18 cellular contexts compared by ENCODE assay signal in the genomic region with DNA sequence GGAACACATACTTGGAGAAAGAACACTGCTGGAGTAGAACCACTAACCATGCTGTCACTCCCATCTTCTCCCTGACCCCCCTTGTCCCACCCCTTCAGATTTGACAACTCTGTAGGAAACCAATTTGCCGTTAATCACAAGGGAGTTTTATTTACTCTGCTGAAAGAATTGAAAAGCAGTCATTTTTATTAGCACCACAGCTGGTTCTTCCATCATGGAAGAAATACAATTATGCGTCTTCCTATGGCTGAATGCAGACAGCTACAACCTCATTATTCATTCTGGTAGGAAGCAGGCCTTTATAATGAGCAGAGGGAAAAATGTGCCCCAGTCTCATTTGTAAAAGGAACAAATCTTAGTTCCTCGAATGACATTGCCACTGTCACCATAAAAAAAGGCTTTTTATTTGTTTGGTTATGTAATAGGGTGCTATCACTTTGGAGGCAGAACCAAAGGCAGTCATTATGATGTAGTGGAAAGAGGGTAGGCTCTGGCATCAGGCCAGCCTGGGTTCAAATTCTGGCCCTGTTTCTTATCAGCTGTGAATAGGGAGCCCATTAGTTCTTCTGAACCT. TPM values are rescaled to one million over a fixed set of nuclear protein-coding genes. Genes with fewer than 3 reads are reported as not detected.
DNase-seq lines count a peak whose midpoint lies in the region; ATAC-seq, FAIRE-seq and TF ChIP-seq lines count a peak whose summit lies in the region.
"Had no signal": no experiment of that assay in that cellular context is flagged by ENCODE, and none has a peak within 500 bp of the region (broad histone marks: within the 10 kb centered on the region; RNA-seq: fewer than 3 reads in every experiment).

No MANE protein-coding gene starts in this region.

- H3K36me3 Mint-ChIP-seq in stimulated activated effector memory CD8-positive, alpha-beta T cell treated with anti-CD3 and anti-CD28 coated beads, Interleukin-12 subunit alpha, Interleukin-12 subunit beta, amount 100 ng/mL, for 72 hours = no peaks in the 10 kb centered on the region

- H3K9me3 ChIP-seq in small intestine (ENCODE audit: control insufficient read depth, low read depth) = no peaks in the 10 kb centered on the region

- no peaks in the 10 kb centered on the region for H3K27me3 ChIP-seq in small intestine (ENCODE audit: control insufficient read depth in 2 of 2, insufficient read depth in 2 of 2, low read length in 2 of 2)

- H3K27ac Mint-ChIP-seq in stimulated activated effector memory CD8-positive, alpha-beta T cell treated with anti-CD3 and anti-CD28 coated beads, Interleukin-12 subunit alpha, Interleukin-12 subunit beta, amount 100 ng/mL, for 72 hours = peak overlapping the region; percentile 23
- H3K27ac Mint-ChIP-seq: CD4-positive, CD25-positive, alpha-beta regulatory T cell had no signal

- H3K4me3 ChIP-seq in small intestine (ENCODE audit: low read depth in 1 of 2, low read length in 2 of 2) = no peak overlapping the region

- peak; percentile 56 for DNase-seq in NCI-H2227 (lab: John Stamatoyannopoulos, UW; ENCODE audit: unreplicated experiment)
- DNase-seq in NCI-H2227 treated with DMSO at 0.1 percent for 48 hours (lab: John Stamatoyannopoulos, UW) = no peak
- peak; percentile 23 for DNase-seq in NCI-H1105 treated with DMSO at 0.1 percent for 48 hours (lab: John Stamatoyannopoulos, UW)
- DNase-seq in NCI-H69 (lab: John Stamatoyannopoulos, UW) = peak; percentile 90
- no peak for DNase-seq in stimulated activated effector memory CD8-positive, alpha-beta T cell treated with anti-CD3 and anti-CD28 coated beads, Interleukin-12 subunit alpha, Interleukin-12 subunit beta, amount 100 ng/mL, for 72 hours (ENCODE audit: low spot score in 2 of 2)
- no peak for DNase-seq in glomerular visceral epithelial cell (ENCODE audit: extremely low spot score)
- DNase-seq in GM10266 (ENCODE audit: extremely low spot score) = no peak
- DNase-seq in small intestine = no peak
- DNase-seq: AML-193; CD4-positive, CD25-positive, alpha-beta regulatory T cell; DND-41; GDM1; GOT3; NCI-H1694 treated with DMSO at 0.1 percent for 48 hours; NCI-H526 treated with DMSO at 0.1 percent for 48 hours; SIG-M5 had no signal

- no peak for ATAC-seq in stimulated activated effector memory CD8-positive, alpha-beta T cell treated with anti-CD3 and anti-CD28 coated beads, Interleukin-12 subunit alpha, Interleukin-12 subunit beta, amount 100 ng/mL, for 72 hours

- no peak overlapping the region for H3K4me3 Mint-ChIP-seq in stimulated activated effector memory CD8-positive, alpha-beta T cell treated with anti-CD3 and anti-CD28 coated beads, Interleukin-12 subunit alpha, Interleukin-12 subunit beta, amount 100 ng/mL, for 72 hours
- H3K4me3 Mint-ChIP-seq: CD4-positive, CD25-positive, alpha-beta regulatory T cell had no signal

- no peak for FAIRE-seq in small intestine (lab: Jason Lieb, UNC)
- FAIRE-seq: A204.1, RCC 7860 had no signal

- no peak overlapping the region for H3K27ac ChIP-seq in small intestine (ENCODE audit: low read depth in 1 of 2, low read length in 1 of 2)

- WGBS in small intestine, 3 donors = 45 to 57% (median 48%) methylated on average over 3 of the region's 3 CpGs

- peaks cover 31% of the 10 kb centered on the region for H3K4me1 Mint-ChIP-seq in stimulated activated effector memory CD8-positive, alpha-beta T cell treated with anti-CD3 and anti-CD28 coated beads, Interleukin-12 subunit alpha, Interleukin-12 subunit beta, amount 100 ng/mL, for 72 hours

- H3K36me3 ChIP-seq in small intestine (ENCODE audit: control insufficient read depth in 2 of 2, insufficient read depth in 2 of 2, low read length in 2 of 2) = no peaks in the 10 kb centered on the region

- H3K4me1 ChIP-seq in small intestine (ENCODE audit: control insufficient read depth in 2 of 2, insufficient read depth in 1 of 2, low read depth in 1 of 2, low read length in 1 of 2) = no peaks in the 10 kb centered on the region

- TF ChIP-seq CTCF in GM10266 (IDR thresholded peaks at IDR 0.05; ENCODE audit: control insufficient read depth, insufficient read depth, low read depth, missing control alignments) = no peak

- H3K9me3 Mint-ChIP-seq in stimulated activated effector memory CD8-positive, alpha-beta T cell treated with anti-CD3 and anti-CD28 coated beads, Interleukin-12 subunit alpha, Interleukin-12 subunit beta, amount 100 ng/mL, for 72 hours = no peaks in the 10 kb centered on the region
- H3K9me3 Mint-ChIP-seq: CD4-positive, CD25-positive, alpha-beta regulatory T cell had no signal

RNA-seq across cellular contexts. Expression of gene JUN, which starts 35.1 kb away (rescaled TPM):
- 10 to 100 TPM; 47.4 to 82.2 (median 50.3) TPM for polyA plus RNA-seq in small intestine

RNA-seq across cellular contexts. Expression of gene MYSM1, which starts 48.9 kb away (rescaled TPM):
- 1 to 10 TPM; 5.1 to 9.8 (median 7.7) TPM for polyA plus RNA-seq in small intestine

Comparison
In these comparisons a context has a peak if more than half of its experiments do, and no peak if none do; other contexts are left out.
1. DNase-seq: peak in NCI-H2227 (single experiment), NCI-H1105 treated with DMSO at 0.1 percent for 48 hours (single experiment) and NCI-H69 (single experiment); none in NCI-H2227 treated with DMSO at 0.1 percent for 48 hours (single experiment), stimulated activated effector memory CD8-positive, alpha-beta T cell treated with anti-CD3 and anti-CD28 coated beads, Interleukin-12 subunit alpha, Interleukin-12 subunit beta, amount 100 ng/mL, for 72 hours (0 of 2), glomerular visceral epithelial cell (single experiment), GM10266 (single experiment) and small intestine (single experiment).